26 cellular contexts compared by ENCODE assay signal in the genomic region with DNA sequence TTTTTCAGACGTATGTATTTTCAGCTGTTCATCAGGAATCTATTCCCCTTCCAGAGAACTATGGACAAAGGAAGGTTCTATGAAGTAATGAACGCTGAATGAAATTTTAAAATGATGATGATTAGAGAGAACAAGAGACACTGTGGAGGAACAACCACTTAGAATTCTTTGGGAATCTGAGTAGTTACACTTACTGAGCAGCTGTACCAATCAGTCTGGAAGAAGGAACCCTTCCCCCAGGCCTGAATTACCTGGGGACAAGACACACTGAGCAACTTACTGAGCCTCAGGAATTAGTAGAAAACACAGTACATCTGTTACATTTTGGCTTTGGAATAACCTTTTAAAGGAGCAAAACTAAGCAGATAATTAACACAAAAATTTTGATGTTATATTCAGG. TPM values are rescaled to one million over a fixed set of nuclear protein-coding genes. Genes with fewer than 3 reads are reported as not detected.
"Had no signal": no experiment of that assay in that cellular context is flagged by ENCODE, and none has a peak within 500 bp of the region (broad histone marks: within the 10 kb centered on the region; RNA-seq: fewer than 3 reads in every experiment).

No MANE protein-coding gene starts in this region.

- H3K9me3 ChIP-seq: left ventricle myocardium inferior, lower lobe of right lung, tibial nerve, upper lobe of right lung, vagina had no signal

- H3K4me1 Mint-ChIP-seq: endodermal cell; memory B cell; mesothelial cell of epicardium; naive B cell; stimulated activated effector memory CD8-positive, alpha-beta T cell treated with anti-CD3 and anti-CD28 coated beads, Interleukin-12 subunit alpha, Interleukin-12 subunit beta, amount 100 ng/mL, for 72 hours had no signal

- H3K36me3 ChIP-seq: left ventricle myocardium inferior, lower lobe of right lung, tibial nerve, upper lobe of right lung, vagina had no signal

- DNase-seq: effector CD4-positive, alpha-beta T cell; endodermal cell; erythroblast; foreskin keratinocyte; head of caudate nucleus; kidney; left cardiac atrium; left ventricle myocardium inferior; lower lobe of right lung; naive B cell; nephron progenitor cell; stimulated activated CD4-positive, alpha-beta T cell treated with anti-CD3 and anti-CD28 coated beads, Interleukin-4, amount 100 ng/mL, for 1 hour; stimulated activated CD8-positive, alpha-beta memory T cell treated with anti-CD3 and anti-CD28 coated beads, Interleukin-4, amount 100 ng/mL, for 48 hours; upper lobe of right lung had no signal

- H3K27me3 ChIP-seq: foreskin keratinocyte, hepatocyte, tibial nerve, upper lobe of right lung, vagina had no signal

- H3K36me3 Mint-ChIP-seq: memory B cell; mesothelial cell of epicardium; naive B cell; stimulated activated effector memory CD8-positive, alpha-beta T cell treated with anti-CD3 and anti-CD28 coated beads, Interleukin-12 subunit alpha, Interleukin-12 subunit beta, amount 100 ng/mL, for 72 hours had no signal

- H3K27ac Mint-ChIP-seq: endodermal cell; memory B cell; mesothelial cell of epicardium; naive B cell; nephron progenitor cell; stimulated activated effector memory CD8-positive, alpha-beta T cell treated with anti-CD3 and anti-CD28 coated beads, Interleukin-12 subunit alpha, Interleukin-12 subunit beta, amount 100 ng/mL, for 72 hours; stimulated activated naive CD8-positive, alpha-beta T cell treated with anti-CD3 and anti-CD28 coated beads, Interleukin-15, Interleukin-2, amounts not matched to agents 100 ng/mL and 50 ng/mL, for 24 hours had no signal

- H3K27me3 Mint-ChIP-seq: memory B cell; naive B cell; stimulated activated naive CD8-positive, alpha-beta T cell treated with anti-CD3 and anti-CD28 coated beads, Interleukin-15, Interleukin-2, amounts not matched to agents 100 ng/mL and 50 ng/mL, for 24 hours had no signal

- H3K9me3 Mint-ChIP-seq: endodermal cell; memory B cell; mesothelial cell of epicardium; naive B cell; nephron progenitor cell; stimulated activated effector memory CD8-positive, alpha-beta T cell treated with anti-CD3 and anti-CD28 coated beads, Interleukin-12 subunit alpha, Interleukin-12 subunit beta, amount 100 ng/mL, for 72 hours; stimulated activated naive CD8-positive, alpha-beta T cell treated with anti-CD3 and anti-CD28 coated beads, Interleukin-15, Interleukin-2, amounts not matched to agents 100 ng/mL and 50 ng/mL, for 24 hours had no signal

- H3K4me1 ChIP-seq: foreskin keratinocyte, left ventricle myocardium inferior, lower lobe of right lung, parathyroid adenoma, upper lobe of right lung, vagina had no signal

- H3K27ac ChIP-seq: coronary artery, foreskin keratinocyte, hepatocyte, left ventricle myocardium inferior, lower lobe of right lung, parathyroid adenoma, tibial nerve, upper lobe of right lung, vagina had no signal

- H3K4me3 Mint-ChIP-seq: endodermal cell; memory B cell; mesothelial cell of epicardium; naive B cell; nephron progenitor cell; stimulated activated effector memory CD8-positive, alpha-beta T cell treated with anti-CD3 and anti-CD28 coated beads, Interleukin-12 subunit alpha, Interleukin-12 subunit beta, amount 100 ng/mL, for 72 hours; stimulated activated naive CD8-positive, alpha-beta T cell treated with anti-CD3 and anti-CD28 coated beads, Interleukin-15, Interleukin-2, amounts not matched to agents 100 ng/mL and 50 ng/mL, for 24 hours had no signal

- ATAC-seq: foreskin keratinocyte; left cardiac atrium; lower lobe of right lung; sciatic nerve; stimulated activated effector memory CD8-positive, alpha-beta T cell treated with anti-CD3 and anti-CD28 coated beads, Interleukin-12 subunit alpha, Interleukin-12 subunit beta, amount 100 ng/mL, for 72 hours; upper lobe of right lung had no signal

- H3K4me3 ChIP-seq: coronary artery, hepatocyte, left ventricle myocardium inferior, lower lobe of right lung, tibial nerve, upper lobe of right lung, vagina had no signal

RNA-seq across cellular contexts. Expression of a gene that starts 1.9 kb away (rescaled TPM):
- total RNA-seq: endodermal cell, endothelial cell of umbilical vein, foreskin keratinocyte, left ventricle myocardium inferior, pulmonary artery endothelial cell, upper lobe of right lung had no signal
- polyA plus RNA-seq: foreskin keratinocyte had no signal
